ENCODE assay signal across 8 cellular contexts in genomic region chr3:100103558-100104441, GRCh38. TPM values are rescaled to one million over a fixed set of nuclear protein-coding genes. Genes with fewer than 3 reads are reported as not detected.
DNase-seq lines count a peak whose midpoint lies in the region; ATAC-seq and TF ChIP-seq lines count a peak whose summit lies in the region.

No MANE protein-coding gene starts in this region.

- TF ChIP-seq CTCF in left ventricle myocardium inferior (IDR thresholded peaks at IDR 0.05; ENCODE audit: borderline replicate concordance): no peak
- no peak for TF ChIP-seq CTCF in right atrium auricular region (IDR thresholded peaks at IDR 0.05)

- no peaks in the 10 kb centered on the region for H3K27me3 ChIP-seq in left ventricle myocardium inferior (ENCODE audit: low read depth)
- no peaks in the 10 kb centered on the region for H3K27me3 ChIP-seq in right atrium auricular region
- no peaks in the 10 kb centered on the region for H3K27me3 ChIP-seq in effector memory CD4-positive, alpha-beta T cell (replicated peaks; ENCODE audit: control insufficient read depth, insufficient read depth, low read length, poor library complexity, severe bottlenecking)

- H3K4me1 ChIP-seq in left ventricle myocardium inferior (peaks cover 84% of the 10 kb centered on the region), right atrium auricular region (peaks cover 0 to 66% of the 10 kb centered on the region in 2 donors)
- no peaks in the 10 kb centered on the region for H3K4me1 ChIP-seq in effector memory CD4-positive, alpha-beta T cell (ENCODE audit: control insufficient read depth, insufficient read depth, low read length, poor library complexity, severe bottlenecking)

- DNase-seq in left ventricle myocardium inferior (no peak), Right ventricle myocardium inferior (ENCODE audit: missing footprints) (no peak), NCI-H2196 (lab: John Stamatoyannopoulos, UW; ENCODE audit: unreplicated experiment) (peak; percentile 91), right atrium auricular region (ENCODE audit: low spot score) (no peak), retina (no peak), HUDEP-2 (lab: John Stamatoyannopoulos, UW; ENCODE audit: unreplicated experiment in 76 of 76) (no peak)
- DNase-seq in effector memory CD4-positive, alpha-beta T cell: no peak

- no peak for ATAC-seq in Right ventricle myocardium inferior
- ATAC-seq in HG02938 (IDR thresholded peaks at IDR 0.05; ENCODE audit: unreplicated experiment): peak; percentile 92

- H3K4me3 ChIP-seq in left ventricle myocardium inferior (no peak overlapping the region), right atrium auricular region (no peak overlapping the region)
- H3K4me3 ChIP-seq in effector memory CD4-positive, alpha-beta T cell (ENCODE audit: insufficient read depth, low read depth, low read length, poor library complexity, severe bottlenecking): no peak overlapping the region

- H3K36me3 ChIP-seq in left ventricle myocardium inferior (no peaks in the 10 kb centered on the region), right atrium auricular region (no peaks in the 10 kb centered on the region)
- H3K36me3 ChIP-seq in effector memory CD4-positive, alpha-beta T cell (ENCODE audit: control insufficient read depth, insufficient read depth, low read length): no peaks in the 10 kb centered on the region

- H3K27ac ChIP-seq in left ventricle myocardium inferior (replicated peaks) (peak overlapping the region; percentile 84), right atrium auricular region (peak overlapping the region; percentile 29 to 79)
- no peak overlapping the region for H3K27ac ChIP-seq in effector memory CD4-positive, alpha-beta T cell (ENCODE audit: insufficient read depth, low read length, poor library complexity, severe bottlenecking)

- H3K9me3 ChIP-seq in left ventricle myocardium inferior (replicated peaks): no peaks in the 10 kb centered on the region
- no peaks in the 10 kb centered on the region for H3K9me3 ChIP-seq in right atrium auricular region
- H3K9me3 ChIP-seq in effector memory CD4-positive, alpha-beta T cell (ENCODE audit: control insufficient read depth, low read length): no peaks in the 10 kb centered on the region

- intact Hi-C loops in left ventricle myocardium inferior (cut with micrococcal nuclease) (no loop called here), Right ventricle myocardium inferior (cut with DNase I) (no loop called here)

RNA-seq across cellular contexts. Expression of gene FILIP1L, which starts 10.5 kb away (rescaled TPM):
- total RNA-seq in left ventricle myocardium inferior: 84.9 TPM
- total RNA-seq in Right ventricle myocardium inferior: 41.3 TPM
- 100 to 1,000 TPM in 1 of 2 donors, 10 to 100 TPM in 1; 97.0 to 112 TPM for total RNA-seq in right atrium auricular region
